Comparison of ENCODE assay signal across 23 cellular contexts in genomic region chr4:98555798-98556445, GRCh38.
DNase-seq lines count a peak whose midpoint lies in the region; ATAC-seq and TF ChIP-seq lines count a peak whose summit lies in the region.
"Had no signal": no experiment of that assay in that cellular context is flagged by ENCODE, and none has a peak within 500 bp of the region (broad histone marks: within the 10 kb centered on the region; RNA-seq: fewer than 3 reads in every experiment).

No MANE protein-coding gene starts in this region.

- H3K4me1 ChIP-seq in IMR-90 (ENCODE audit: control insufficient read depth, insufficient read depth, low read length) (peaks cover 12% of the 10 kb centered on the region), mesendoderm (ENCODE audit: control insufficient read depth, low read depth, low read length) (peaks cover 3% of the 10 kb centered on the region)

- H2BK15ac ChIP-seq in IMR-90 (ENCODE audit: low read depth, low read length) (peak overlapping the region; percentile 26; the same call in 1 of the 3 replicates), mesendoderm (replicated peaks; ENCODE audit: low read depth) (no peak overlapping the region)

- no peak overlapping the region for H2BK120ac ChIP-seq in IMR-90 (ENCODE audit: low read depth, low read length)
- H2BK120ac ChIP-seq in mesendoderm (ENCODE audit: low read depth, low read length) = no peak overlapping the region

- H4K20me1 ChIP-seq in IMR-90 (ENCODE audit: insufficient read depth, low read length) = peaks cover 9% of the 10 kb centered on the region; the same call in 1 of the 2 replicates

- no peak for TF ChIP-seq POLR2A in IMR-90 (IDR thresholded peaks at IDR 0.05; ENCODE audit: low read depth, low read length)

- H3K4me2 ChIP-seq in IMR-90 (ENCODE audit: low read depth, low read length) (0 out of 2 replicates have a peak overlapping the region, but pooled peaks have one; percentile 34), mesendoderm (ENCODE audit: low read length) (no peak overlapping the region)

- ATAC-seq in IMR-90 (ENCODE audit: low read depth) = no peak
- no peak for ATAC-seq in GM18520 (IDR thresholded peaks at IDR 0.05; ENCODE audit: unreplicated experiment)
- ATAC-seq: activated T-helper 17 cell treated with anti-CD3 and anti-CD28 coated beads, Interleukin-2, amount 50 U/mL, for 72 hours; gastroesophageal sphincter; left colon; right cardiac atrium had no signal

- intact Hi-C loops in IMR-90 (cut with micrococcal nuclease) = no loop called here

- TF ChIP-seq RAD21 in IMR-90 (IDR thresholded peaks at IDR 0.05; ENCODE audit: low read length) = no peak

- peaks cover 10% of the 10 kb centered on the region for H3K9me1 ChIP-seq in IMR-90 (ENCODE audit: insufficient read depth, low read length)

- no peak overlapping the region for H4K91ac ChIP-seq in IMR-90 (ENCODE audit: insufficient read depth, low read depth, low read length)

- dilution Hi-C loops in IMR-90 (cut with HindIII; ENCODE audit: low sequenced_read_pairs, unreplicated experiment) = no loop called here

- H3K4ac ChIP-seq in IMR-90 (ENCODE audit: low read depth, low read length) (peak overlapping the region; percentile 4; the same call in 1 of the 2 replicates), mesendoderm (ENCODE audit: low read depth, low read length) (no peak overlapping the region)

- peak overlapping the region; percentile 10 for H2AK9ac ChIP-seq in IMR-90 (replicated peaks; ENCODE audit: low read depth, low read length, poor library complexity)

- in situ Hi-C loops in IMR-90 (cut with MboI; ENCODE audit: low sequenced_read_pairs) = no loop called here

- H3K4me3 ChIP-seq in IMR-90 (ENCODE audit: insufficient read depth, low read depth, low read length) = no peak overlapping the region
- H3K4me3 ChIP-seq in mesendoderm (ENCODE audit: low read length) = no peak overlapping the region
- H3K4me3 ChIP-seq: gastroesophageal sphincter, SJSA1, tibial nerve had no signal

- 0 out of 2 replicates have a peak overlapping the region, but pooled peaks have one; percentile 54 for H3K23ac ChIP-seq in IMR-90 (ENCODE audit: low read depth, low read length)
- no peak overlapping the region for H3K23ac ChIP-seq in mesendoderm (ENCODE audit: low read length)

- H4K5ac ChIP-seq in IMR-90 (ENCODE audit: low read depth, low read length) = no peak overlapping the region
- H4K5ac ChIP-seq in mesendoderm (ENCODE audit: low read length) = no peak overlapping the region

- H3K14ac ChIP-seq in IMR-90 (replicated peaks; ENCODE audit: low read depth, low read length) = peak overlapping the region; percentile 2

- no peak overlapping the region for H2BK20ac ChIP-seq in IMR-90 (ENCODE audit: low read depth, low read length)

- 0 out of 4 replicates have a peak overlapping the region, but pooled peaks of 1 of the 2 experiments have one; percentile 2 for H4K8ac ChIP-seq in IMR-90 (ENCODE audit: low read depth in 2 of 2, low read length in 2 of 2)
- H4K8ac ChIP-seq in mesendoderm (ENCODE audit: low read depth, low read length) = no peak overlapping the region

- no CpG with 5 or more reads among the region's 10 CpGs for WGBS in IMR-90 (ENCODE audit: extremely low coverage in 2 of 2, insufficient read length in 1 of 2), 2 experiments
- WGBS in mesendoderm (ENCODE audit: extremely low coverage, insufficient coverage, low lambda C conversion rate) = no CpG with 5 or more reads among the region's 10 CpGs

- H2AFZ ChIP-seq in IMR-90 (replicated peaks; ENCODE audit: low read length, poor library complexity) = no peak overlapping the region

- H2AK5ac ChIP-seq in IMR-90 (ENCODE audit: low read depth, low read length) (peak overlapping the region; percentile 51), mesendoderm (ENCODE audit: low read length) (no peak overlapping the region)

- POLR2A ChIA-PET in IMR-90 (lab: Charles Lee; ENCODE audit: unreplicated experiment) = no interaction called here

- BruUV-seq in IMR-90 (replicated peaks; lab: Mats Ljungman, UMichigan) = no TSS peak

- no peaks in the 10 kb centered on the region for H3K79me2 ChIP-seq in mesendoderm (ENCODE audit: control insufficient read depth, insufficient read depth, low read length)

- CTCF ChIA-PET in IMR-90 (lab: Yijun Ruan, JAX) = no interaction called here

- H3K9me3 ChIP-seq in IMR-90 (ENCODE audit: control insufficient read depth, insufficient read depth, low read length) = no peaks in the 10 kb centered on the region
- H3K9me3 ChIP-seq: gastroesophageal sphincter, SJSA1, tibial nerve had no signal

- H3K79me1 ChIP-seq in IMR-90 (ENCODE audit: low read depth in 1 of 2, low read length in 2 of 2) (peaks cover 23 to 44% of the 10 kb centered on the region in 2 experiments), mesendoderm (ENCODE audit: low read length) (no peaks in the 10 kb centered on the region)

- H3K36me3 ChIP-seq in IMR-90 (ENCODE audit: control insufficient read depth, insufficient read depth, low read length) (peaks cover 2% of the 10 kb centered on the region; the same call in 1 of the 2 replicates), mesendoderm (ENCODE audit: control insufficient read depth, insufficient read depth, low read length) (no peaks in the 10 kb centered on the region)
- H3K36me3 ChIP-seq: gastroesophageal sphincter, SJSA1, tibial nerve had no signal

- TF ChIP-seq CTCF in IMR-90 (conservative IDR thresholded peaks at IDR 0.05; ENCODE audit: low read depth, low read length) = no peak

- H2BK5ac ChIP-seq in IMR-90 (ENCODE audit: low read depth, low read length, poor library complexity, severe bottlenecking) (no peak overlapping the region), mesendoderm (ENCODE audit: low read length) (no peak overlapping the region)

- H3K18ac ChIP-seq in IMR-90 (ENCODE audit: low read depth, low read length) (no peak overlapping the region), mesendoderm (ENCODE audit: low read length) (no peak overlapping the region)

- no peak overlapping the region for H3K56ac ChIP-seq in IMR-90 (ENCODE audit: extremely low read depth, insufficient read depth, low read length)
- H3K56ac ChIP-seq in mesendoderm (ENCODE audit: low read length) = peak overlapping the region; percentile 31

- DNase-seq in AG08395 (ENCODE audit: low spot score) (peak; percentile 13), IMR-90 (peak; percentile 49), dermis blood vessel endothelial cell (peak; percentile 48), mesendoderm (no peak), cortex of kidney (lab: John Stamatoyannopoulos, UW) (no peak), foreskin melanocyte (no peak)
- no peak for DNase-seq in effector CD8-positive, alpha-beta T cell (lab: John Stamatoyannopoulos, UW)
- DNase-seq: ACHN; CD4-positive, alpha-beta T cell; cerebellar nuclear complex; KG1; left colon; NCI-H1092 treated with DMSO at 0.1 percent for 48 hours; NCI-H2107; NCI-H526; right cardiac atrium; stimulated activated naive CD4-positive, alpha-beta T cell; T1000 had no signal

- H3K9ac ChIP-seq in IMR-90 (ENCODE audit: low read depth, low read length) (no peak overlapping the region), mesendoderm (ENCODE audit: low read length) (no peak overlapping the region)

- H3K27ac ChIP-seq in IMR-90 (ENCODE audit: insufficient read depth, low read length) (no peak overlapping the region), mesendoderm (ENCODE audit: low read depth, low read length) (no peak overlapping the region)
- H3K27ac ChIP-seq: gastroesophageal sphincter, SJSA1 had no signal

- H3K27me3 ChIP-seq in IMR-90 (ENCODE audit: control insufficient read depth, insufficient read depth, low read length) (no peaks in the 10 kb centered on the region), mesendoderm (ENCODE audit: insufficient read depth, low read length, poor library complexity) (no peaks in the 10 kb centered on the region)
- H3K27me3 ChIP-seq: gastroesophageal sphincter, SJSA1, tibial nerve had no signal

TF ChIP-seq in IMR-90, 13 proteins besides CTCF, POLR2A, EP300 and RAD21:
- TF ChIP-seq FOS (IDR thresholded peaks at IDR 0.05; ENCODE audit: low read depth, low read length) (no peak), MAFK (IDR thresholded peaks at IDR 0.05; ENCODE audit: low read depth, low read length) (no peak), SMC3 (IDR thresholded peaks at IDR 0.05; ENCODE audit: low read depth, low read length) (no peak), ELK1 (IDR thresholded peaks at IDR 0.05; ENCODE audit: borderline replicate concordance, low read depth, low read length) (no peak), CHD1 (IDR thresholded peaks at IDR 0.05; ENCODE audit: low read depth, low read length) (no peak), CEBPB (IDR thresholded peaks at IDR 0.05; ENCODE audit: low read depth, low read length) (no peak), NFE2L2 (IDR thresholded peaks at IDR 0.05; ENCODE audit: low read depth, low read length) (no peak), USF2 (IDR thresholded peaks at IDR 0.05; ENCODE audit: low read depth, low read length) (no peak), RCOR1 (IDR thresholded peaks at IDR 0.05; ENCODE audit: insufficient replicate concordance, low read length) (no peak), RFX5 (IDR thresholded peaks at IDR 0.05; ENCODE audit: low read depth, low read length) (no peak), MAZ (IDR thresholded peaks at IDR 0.05; ENCODE audit: borderline replicate concordance, low read depth, low read length) (no peak), BHLHE40 (IDR thresholded peaks at IDR 0.05; ENCODE audit: low read depth, low read length) (no peak), MXI1 (IDR thresholded peaks at IDR 0.05; ENCODE audit: borderline replicate concordance, low read depth, low read length) (no peak)

Comparison
In these comparisons a context has a peak if more than half of its experiments do, and no peak if none do; other contexts are left out.
1. DNase-seq: peak in AG08395 (single experiment), IMR-90 (single experiment) and dermis blood vessel endothelial cell (single experiment); none in mesendoderm (single experiment), effector CD8-positive, alpha-beta T cell (single experiment), cortex of kidney (single experiment) and foreskin melanocyte (single experiment).